In the genomic region with DNA sequence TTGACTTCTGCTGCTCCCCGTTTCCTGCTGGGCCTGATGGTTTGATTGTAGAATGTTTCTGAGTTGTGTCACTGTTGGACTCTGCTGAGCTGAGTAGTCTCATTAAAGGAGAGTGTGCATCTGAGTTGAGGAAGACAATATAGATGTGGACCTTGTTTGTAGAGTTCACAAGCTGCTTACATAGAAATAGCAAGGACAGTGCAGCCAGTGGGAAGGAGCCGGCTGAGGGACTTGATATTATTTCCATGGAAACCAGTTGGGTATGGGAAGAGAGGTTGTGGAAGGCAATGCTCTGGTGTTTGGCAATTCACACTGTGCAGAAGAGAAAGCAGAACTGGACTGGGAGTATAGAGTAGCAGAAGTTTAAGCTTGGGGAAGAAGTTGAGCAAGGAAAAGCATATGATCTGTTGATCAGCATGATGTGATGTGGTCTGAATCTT, we compare ENCODE assay signal across 9 cellular contexts. TPM values are rescaled to one million over a fixed set of nuclear protein-coding genes. Genes with fewer than 3 reads are reported as not detected.
DNase-seq lines count a peak whose midpoint lies in the region; ATAC-seq and TF ChIP-seq lines count a peak whose summit lies in the region.
"Had no signal": no experiment of that assay in that cellular context is flagged by ENCODE, and none has a peak within 500 bp of the region (broad histone marks: within the 10 kb centered on the region; RNA-seq: fewer than 3 reads in every experiment).

No MANE protein-coding gene starts in this region.

- H3K27ac ChIP-seq in transverse colon = peak overlapping the region; percentile 26 to 69 (median 64)

- H3K27ac Mint-ChIP-seq in activated naive CD4-positive, alpha-beta T cell treated with anti-CD3 and anti-CD28 coated beads, Interleukin-2, amount 10 ng/mL, durations not matched to agents 7 days and 5 days = peak overlapping the region; percentile 11
- peak overlapping the region; percentile 14; the same call in 1 of the 2 replicates for H3K27ac Mint-ChIP-seq in WTC11

- no peak overlapping the region for H3K4me3 Mint-ChIP-seq in activated naive CD4-positive, alpha-beta T cell treated with anti-CD3 and anti-CD28 coated beads, Interleukin-2, amount 10 ng/mL, durations not matched to agents 7 days and 5 days
- no peak overlapping the region for H3K4me3 Mint-ChIP-seq in WTC11

- ATAC-seq in WTC11 (no peak), left ventricle myocardium superior (peak; percentile 10)

- no peak for TF ChIP-seq EP300 in transverse colon (IDR thresholded peaks at IDR 0.05; ENCODE audit: low read depth)

- TF ChIP-seq CTCF in WTC11 (IDR thresholded peaks at IDR 0.05) (no peak), transverse colon (IDR thresholded peaks at IDR 0.05) (no peak)

- CTCF ChIA-PET in activated naive CD4-positive, alpha-beta T cell treated with anti-CD3 and anti-CD28 coated beads, Interleukin-2, amount 10 ng/mL, durations not matched to agents 7 days and 5 days (lab: Charles Lee) = interaction anchor here (2.6 kb wide), 1 partner anchor 121 kb away, joined by 7 read pairs; no protein-coding TSS in a partner anchor
- CTCF ChIA-PET in WTC11 (lab: Charles Lee) = no interaction called here

- H3K9me3 Mint-ChIP-seq in activated naive CD4-positive, alpha-beta T cell treated with anti-CD3 and anti-CD28 coated beads, Interleukin-2, amount 10 ng/mL, durations not matched to agents 7 days and 5 days = no peaks in the 10 kb centered on the region
- H3K9me3 Mint-ChIP-seq in WTC11 = no peaks in the 10 kb centered on the region

- peaks cover 31 to 81% (median 55%) of the 10 kb centered on the region in 4 donors for H3K4me1 ChIP-seq in transverse colon

- peaks cover 13% of the 10 kb centered on the region for H3K36me3 Mint-ChIP-seq in activated naive CD4-positive, alpha-beta T cell treated with anti-CD3 and anti-CD28 coated beads, Interleukin-2, amount 10 ng/mL, durations not matched to agents 7 days and 5 days
- no peaks in the 10 kb centered on the region for H3K36me3 Mint-ChIP-seq in WTC11

- no peak for TF ChIP-seq POLR2A in transverse colon (IDR thresholded peaks at IDR 0.05)

- intact Hi-C loops in left ventricle myocardium superior (cut with micrococcal nuclease) (no loop called here), transverse colon (cut with DNase I; ENCODE audit: low total_unique reads) (no loop called here)

- POLR2A ChIA-PET in WTC11 (lab: Charles Lee) = interaction anchor here (0.6 kb wide), 1 partner anchor 94 kb away, joined by 3 read pairs; no protein-coding TSS in a partner anchor

- in situ Hi-C loops in transverse colon (cut with MboI; ENCODE audit: low pct_ligation_motif_present in 1 of 4, low pct_unique_long_range_greater_than_20kb in 1 of 4, low sequenced_read_pairs in 3 of 4) = no loop called here

- no peaks in the 10 kb centered on the region for H3K27me3 ChIP-seq in transverse colon

- no peaks in the 10 kb centered on the region for H3K27me3 Mint-ChIP-seq in activated naive CD4-positive, alpha-beta T cell treated with anti-CD3 and anti-CD28 coated beads, Interleukin-2, amount 10 ng/mL, durations not matched to agents 7 days and 5 days
- no peaks in the 10 kb centered on the region for H3K27me3 Mint-ChIP-seq in WTC11 (ENCODE audit: low read depth)

- no peak overlapping the region for H3K4me3 ChIP-seq in transverse colon

- peaks cover 70% of the 10 kb centered on the region for H3K4me1 Mint-ChIP-seq in activated naive CD4-positive, alpha-beta T cell treated with anti-CD3 and anti-CD28 coated beads, Interleukin-2, amount 10 ng/mL, durations not matched to agents 7 days and 5 days
- H3K4me1 Mint-ChIP-seq in WTC11 = peaks cover 55% of the 10 kb centered on the region

- H3K36me3 ChIP-seq in transverse colon = no peaks in the 10 kb centered on the region

- no peak for DNase-seq in activated naive CD4-positive, alpha-beta T cell treated with anti-CD3 and anti-CD28 coated beads, Interleukin-2, amount 10 ng/mL, durations not matched to agents 7 days and 5 days
- DNase-seq in activated naive CD4-positive, alpha-beta T cell treated with Interleukin-2 at 50 U/mL for 16 hours = no peak
- DNase-seq in WTC11 (ENCODE audit: low spot score) = no peak
- DNase-seq in left ventricle myocardium superior = no peak
- no peak for DNase-seq in transverse colon
- DNase-seq in DMS153 (lab: John Stamatoyannopoulos, UW) = no peak
- no peak for DNase-seq in stimulated activated naive CD4-positive, alpha-beta T cell treated with Interleukin-2 at 50 U/mL for 16 hours (lab: John Stamatoyannopoulos, UW)
- no peak for DNase-seq in NCI-H345 treated with DMSO at 0.1 percent for 48 hours (lab: John Stamatoyannopoulos, UW; ENCODE audit: unreplicated experiment)
- DNase-seq: activated gamma-delta T cell had no signal

- 58 to 64% methylated on average over 2 of the region's 2 CpGs for WGBS in transverse colon (ENCODE audit: low coverage in 1 of 2), 2 donors

- no peaks in the 10 kb centered on the region for H3K9me3 ChIP-seq in transverse colon

TF ChIP-seq in WTC11, 78 proteins besides CTCF, POLR2A, EP300 and RAD21:
- TF ChIP-seq RELA (CRISPR knock-in tag; IDR thresholded peaks at IDR 0.05; ENCODE audit: borderline replicate concordance) = no peak
- TF ChIP-seq TCF7 (CRISPR knock-in tag; IDR thresholded peaks at IDR 0.05; ENCODE audit: low read depth) = no peak
- TF ChIP-seq TEAD1 (CRISPR knock-in tag; IDR thresholded peaks at IDR 0.05) = no peak
- no peak for TF ChIP-seq ATF1 (CRISPR knock-in tag; IDR thresholded peaks at IDR 0.05)
- TF ChIP-seq SMAD3 (CRISPR knock-in tag; IDR thresholded peaks at IDR 0.05; ENCODE audit: borderline replicate concordance) = no peak
- no peak for TF ChIP-seq ZNF416 (CRISPR knock-in tag; IDR thresholded peaks at IDR 0.05)
- TF ChIP-seq HMGA2 (CRISPR knock-in tag; IDR thresholded peaks at IDR 0.05) = no peak
- TF ChIP-seq ELF4 (CRISPR knock-in tag; IDR thresholded peaks at IDR 0.05; ENCODE audit: low read depth) = no peak

RNA-seq across cellular contexts. Expression of a gene that starts 14.8 kb away (rescaled TPM):
- total RNA-seq in WTC11 (2021) (59.4 to 75.3 TPM (median 62.3 TPM) in 3 replicates), left ventricle myocardium superior (68.4 TPM), transverse colon (100 to 1,000 TPM in 1 of 4 donors, 10 to 100 TPM in 3; 48.8 to 106 (median 92.3) TPM)
